21 cellular contexts compared by ENCODE assay signal in the genomic region with DNA sequence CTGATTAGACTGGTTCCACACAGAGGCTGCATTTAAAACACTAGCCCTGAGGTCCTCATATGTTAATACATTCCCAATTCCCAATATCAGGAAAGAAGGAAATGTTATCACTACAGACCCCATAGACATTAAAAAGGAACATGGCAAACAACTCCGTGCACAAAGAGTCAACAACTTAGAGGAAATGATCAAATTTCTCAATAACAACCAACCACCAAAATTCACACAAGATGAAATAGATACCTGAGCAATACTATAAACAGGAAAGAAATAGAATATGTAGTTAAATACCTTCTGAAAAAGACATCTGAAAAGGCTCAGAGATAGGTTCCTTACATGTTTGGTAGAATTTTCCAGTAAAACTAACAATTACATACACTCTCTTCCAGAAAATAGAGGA. TPM values are rescaled to one million over a fixed set of nuclear protein-coding genes. Genes with fewer than 3 reads are reported as not detected.
DNase-seq lines count a peak whose midpoint lies in the region; ATAC-seq and TF ChIP-seq lines count a peak whose summit lies in the region.
"Had no signal": no experiment of that assay in that cellular context is flagged by ENCODE, and none has a peak within 500 bp of the region (broad histone marks: within the 10 kb centered on the region; RNA-seq: fewer than 3 reads in every experiment).

No MANE protein-coding gene starts in this region.

- TF ChIP-seq CTCF in H9 (conservative IDR thresholded peaks at IDR 0.05) (no peak), natural killer cell (IDR thresholded peaks at IDR 0.05) (no peak), osteocyte (IDR thresholded peaks at IDR 0.05) (no peak)

- no peaks in the 10 kb centered on the region for H3K23me2 ChIP-seq in H9 (ENCODE audit: insufficient read length, low read depth, low read length, poor library complexity, severe bottlenecking)

- WGBS in H9 (ENCODE audit: extremely low coverage, insufficient read length, low lambda C conversion rate) = no CpG with 5 or more reads among the region's 1 CpG

- no peak for ATAC-seq in activated naive CD8-positive, alpha-beta T cell treated with anti-CD3 and anti-CD28 coated beads, Interleukin-2, amount 10 ng/mL, durations not matched to agents 7 days and 5 days (ENCODE audit: low read depth)
- ATAC-seq in natural killer cell (no peak), HG02981 (IDR thresholded peaks at IDR 0.05; ENCODE audit: unreplicated experiment) (no peak)
- ATAC-seq: lower lobe of right lung; stimulated activated naive B cell treated with anti-CD40 and anti-IgM and Interleukin-4, amounts not matched to agents 10 μg/mL and 1 μg/mL and 100 μg/mL, for 72 hours had no signal

- peak overlapping the region; percentile 66 for H3K4me3 Mint-ChIP-seq in T-helper 1 cell treated with Interleukin-12 subunit alpha and Interleukin-12 subunit beta and Interleukin-4 antibody, amounts not matched to agents 30 μg/mL and 1 μg/mL, for 36 hours
- no peak overlapping the region for H3K4me3 Mint-ChIP-seq in H9
- H3K4me3 Mint-ChIP-seq in activated naive CD8-positive, alpha-beta T cell treated with anti-CD3 and anti-CD28 coated beads, Interleukin-2, amount 10 ng/mL, durations not matched to agents 7 days and 5 days = peak overlapping the region; percentile 67
- H3K4me3 Mint-ChIP-seq in natural killer cell = peak overlapping the region; percentile 79
- H3K4me3 Mint-ChIP-seq in osteocyte (ENCODE audit: unreplicated experiment) = no peak overlapping the region
- H3K4me3 Mint-ChIP-seq: dendritic cell treated with granulocyte-macrophage colony-stimulating factor and Interleukin-4, amounts not matched to agents 40 ng/mL and 50 ng/mL, for 4 days; nephron progenitor cell had no signal

- peak overlapping the region; percentile 90 for H3K27ac Mint-ChIP-seq in T-helper 1 cell treated with Interleukin-12 subunit alpha and Interleukin-12 subunit beta and Interleukin-4 antibody, amounts not matched to agents 30 μg/mL and 1 μg/mL, for 36 hours
- H3K27ac Mint-ChIP-seq in H9 (peak overlapping the region; percentile 34 to 92 (median 85)), natural killer cell (peak overlapping the region; percentile 80 to 94), osteocyte (ENCODE audit: unreplicated experiment) (no peak overlapping the region)
- peak overlapping the region; percentile 89 for H3K27ac Mint-ChIP-seq in activated naive CD8-positive, alpha-beta T cell treated with anti-CD3 and anti-CD28 coated beads, Interleukin-2, amount 10 ng/mL, durations not matched to agents 7 days and 5 days
- H3K27ac Mint-ChIP-seq: dendritic cell treated with granulocyte-macrophage colony-stimulating factor and Interleukin-4, amounts not matched to agents 40 ng/mL and 50 ng/mL, for 4 days; nephron progenitor cell had no signal

- H4K5ac ChIP-seq in H9 (ENCODE audit: insufficient read length, low read depth, low read length) = no peak overlapping the region

- no peaks in the 10 kb centered on the region for H3K9me3 Mint-ChIP-seq in T-helper 1 cell treated with Interleukin-12 subunit alpha and Interleukin-12 subunit beta and Interleukin-4 antibody, amounts not matched to agents 30 μg/mL and 1 μg/mL, for 36 hours
- H3K9me3 Mint-ChIP-seq in H9 (0 out of 5 replicates have a peak, but pooled peaks cover 0 to under 1% of the 10 kb centered on the region in 2 experiments), natural killer cell (no peaks in the 10 kb centered on the region), osteocyte (ENCODE audit: unreplicated experiment) (no peaks in the 10 kb centered on the region)
- H3K9me3 Mint-ChIP-seq in activated naive CD8-positive, alpha-beta T cell treated with anti-CD3 and anti-CD28 coated beads, Interleukin-2, amount 10 ng/mL, durations not matched to agents 7 days and 5 days = no peaks in the 10 kb centered on the region
- H3K9me3 Mint-ChIP-seq: dendritic cell treated with granulocyte-macrophage colony-stimulating factor and Interleukin-4, amounts not matched to agents 40 ng/mL and 50 ng/mL, for 4 days; nephron progenitor cell; stimulated activated naive B cell treated with anti-CD40 and anti-IgM and Interleukin-4, amounts not matched to agents 10 μg/mL and 1 μg/mL and 100 μg/mL, for 72 hours had no signal

- peaks cover 17% of the 10 kb centered on the region; the same call in 1 of the 2 replicates for H3K79me2 ChIP-seq in H9 (ENCODE audit: insufficient read depth, low read length)

- peaks cover 7% of the 10 kb centered on the region for H3K79me1 ChIP-seq in H9 (ENCODE audit: insufficient read depth, low read depth, low read length, poor library complexity, severe bottlenecking)

- H4K8ac ChIP-seq in H9 (replicated peaks; ENCODE audit: insufficient read length, low read depth, low read length) = no peak overlapping the region

- no peaks in the 10 kb centered on the region for H3K27me3 Mint-ChIP-seq in T-helper 1 cell treated with Interleukin-12 subunit alpha and Interleukin-12 subunit beta and Interleukin-4 antibody, amounts not matched to agents 30 μg/mL and 1 μg/mL, for 36 hours (ENCODE audit: low read depth)
- H3K27me3 Mint-ChIP-seq in H9 (ENCODE audit: low read depth) = no peaks in the 10 kb centered on the region
- no peaks in the 10 kb centered on the region for H3K27me3 Mint-ChIP-seq in activated naive CD8-positive, alpha-beta T cell treated with anti-CD3 and anti-CD28 coated beads, Interleukin-2, amount 10 ng/mL, durations not matched to agents 7 days and 5 days
- no peaks in the 10 kb centered on the region for H3K27me3 Mint-ChIP-seq in natural killer cell (ENCODE audit: low read depth in 2 of 2)
- H3K27me3 Mint-ChIP-seq in osteocyte (ENCODE audit: unreplicated experiment) = no peaks in the 10 kb centered on the region
- H3K27me3 Mint-ChIP-seq: stimulated activated naive B cell treated with anti-CD40 and anti-IgM and Interleukin-4, amounts not matched to agents 10 μg/mL and 1 μg/mL and 100 μg/mL, for 72 hours had no signal

- peaks cover 88% of the 10 kb centered on the region for H3K4me1 Mint-ChIP-seq in T-helper 1 cell treated with Interleukin-12 subunit alpha and Interleukin-12 subunit beta and Interleukin-4 antibody, amounts not matched to agents 30 μg/mL and 1 μg/mL, for 36 hours (ENCODE audit: low read depth)
- H3K4me1 Mint-ChIP-seq in H9 (peaks cover 64 to 70% of the 10 kb centered on the region in 2 experiments), natural killer cell (peaks cover 91 to 95% of the 10 kb centered on the region in 2 donors), osteocyte (ENCODE audit: unreplicated experiment) (no peaks in the 10 kb centered on the region)
- peaks cover 87% of the 10 kb centered on the region for H3K4me1 Mint-ChIP-seq in activated naive CD8-positive, alpha-beta T cell treated with anti-CD3 and anti-CD28 coated beads, Interleukin-2, amount 10 ng/mL, durations not matched to agents 7 days and 5 days

- H3K4me1 ChIP-seq in H9 (ENCODE audit: insufficient read depth, low read length) = peaks cover 28% of the 10 kb centered on the region

- H3K4me2 ChIP-seq in H9 (ENCODE audit: insufficient read depth, insufficient read length, low read length) = no peak overlapping the region
- H3K4me2 ChIP-seq: SK-N-SH had no signal

- peaks cover 71% of the 10 kb centered on the region for H3K36me3 Mint-ChIP-seq in T-helper 1 cell treated with Interleukin-12 subunit alpha and Interleukin-12 subunit beta and Interleukin-4 antibody, amounts not matched to agents 30 μg/mL and 1 μg/mL, for 36 hours (ENCODE audit: low read depth)
- peaks cover 3 to 9% (median 9%) of the 10 kb centered on the region in 3 experiments; a peak in 5 of 7 replicates for H3K36me3 Mint-ChIP-seq in H9 (ENCODE audit: insufficient read depth in 1 of 3, low read depth in 3 of 3)
- H3K36me3 Mint-ChIP-seq in activated naive CD8-positive, alpha-beta T cell treated with anti-CD3 and anti-CD28 coated beads, Interleukin-2, amount 10 ng/mL, durations not matched to agents 7 days and 5 days = peaks cover 49% of the 10 kb centered on the region
- no peaks in the 10 kb centered on the region for H3K36me3 Mint-ChIP-seq in natural killer cell
- no peaks in the 10 kb centered on the region for H3K36me3 Mint-ChIP-seq in osteocyte (ENCODE audit: unreplicated experiment)

- no peak overlapping the region for H2AK5ac ChIP-seq in H9 (ENCODE audit: insufficient read length, low read length)

- no peak overlapping the region for H3K4ac ChIP-seq in H9 (ENCODE audit: low read depth, low read length)

- DNase-seq in T-helper 1 cell (no peak), H9 (no peak), natural killer cell (no peak), NCI-H1105 treated with DMSO at 0.1 percent for 48 hours (lab: John Stamatoyannopoulos, UW) (no peak), osteocyte (ENCODE audit: extremely low spot score, unreplicated experiment) (no peak)
- DNase-seq in activated naive CD8-positive, alpha-beta T cell treated with anti-CD3 and anti-CD28 coated beads, Interleukin-2, amount 10 ng/mL, durations not matched to agents 7 days and 5 days = no peak
- DNase-seq: BE2C; HCEC 1CT; lower lobe of right lung; NCI-H1092 treated with DMSO at 0.1 percent for 48 hours; NCI-H2107; NCI-H82; nephron progenitor cell; SK-N-SH; stimulated activated CD4-positive, alpha-beta T cell treated with anti-CD3 and anti-CD28 coated beads, Interleukin-12 subunit alpha, Interleukin-12 subunit beta, amount 100 ng/mL, for 4 hours; stimulated activated naive B cell treated with anti-CD40 and anti-IgM and Interleukin-4, amounts not matched to agents 10 μg/mL and 1 μg/mL and 100 μg/mL, for 72 hours; upper lobe of left lung had no signal

- no peak overlapping the region for H3T11ph ChIP-seq in H9 (ENCODE audit: low read length)

- no peak overlapping the region for H3K14ac ChIP-seq in H9 (ENCODE audit: insufficient read depth, low read length)

- H2BK12ac ChIP-seq in H9 (ENCODE audit: insufficient read length, low read depth, low read length) = no peak overlapping the region

- H3K9ac ChIP-seq in H9 (ENCODE audit: extremely low read depth, insufficient read length, low read length) = no peak overlapping the region
- H3K9ac ChIP-seq: SK-N-SH had no signal

- H2BK15ac ChIP-seq in H9 (ENCODE audit: low read depth, low read length) = no peak overlapping the region; the same call in 1 of the 2 replicates

- H2BK20ac ChIP-seq in H9 (ENCODE audit: low read depth, low read length, poor library complexity, severe bottlenecking) = no peak overlapping the region

- H4K91ac ChIP-seq in H9 (ENCODE audit: insufficient read length, low read depth, low read length) = no peak overlapping the region

- intact Hi-C loops in natural killer cell (cut with micrococcal nuclease) = loop anchor here (2.0 kb wide), 1 partner anchor 16 kb away; no protein-coding TSS in a partner anchor

- no peak overlapping the region for H3K27ac ChIP-seq in H9 (ENCODE audit: insufficient read length, low read depth, low read length)
- H3K27ac ChIP-seq: 22Rv1, lower lobe of right lung had no signal

- H2AFZ ChIP-seq in H9 (ENCODE audit: low read length) = no peak overlapping the region

- H4K20me1 ChIP-seq in H9 (ENCODE audit: control insufficient read depth, insufficient read depth, insufficient read length) = no peaks in the 10 kb centered on the region

- no peaks in the 10 kb centered on the region for H3K9me3 ChIP-seq in H9 (ENCODE audit: control insufficient read depth, low read depth, low read length)
- H3K9me3 ChIP-seq: BE2C, lower lobe of right lung, SK-N-SH, upper lobe of left lung had no signal

- H3K23ac ChIP-seq in H9 (ENCODE audit: insufficient read length, low read depth, low read length) = no peak overlapping the region

- no peak overlapping the region for H3K18ac ChIP-seq in H9 (ENCODE audit: insufficient read length, low read depth, low read length)

- no peak overlapping the region for H2BK120ac ChIP-seq in H9 (ENCODE audit: low read depth, low read length, poor library complexity, severe bottlenecking)

- H2BK5ac ChIP-seq in H9 (ENCODE audit: insufficient read length, low read length) = no peak overlapping the region

- H3K56ac ChIP-seq in H9 (ENCODE audit: insufficient read length, low read depth, low read length) = no peak overlapping the region

- POLR2A ChIA-PET in activated naive CD8-positive, alpha-beta T cell treated with anti-CD3 and anti-CD28 coated beads, Interleukin-2, amount 10 ng/mL, durations not matched to agents 7 days and 5 days (lab: Charles Lee) = interaction anchor here (1.1 to 3.9 kb wide), 4 partner anchors 10 to 68 kb away, joined by 3 to 17 read pairs (median 6); no protein-coding TSS in a partner anchor

- no peaks in the 10 kb centered on the region for H3K27me3 ChIP-seq in H9 (ENCODE audit: insufficient read depth, low read length)
- H3K27me3 ChIP-seq: BE2C, upper lobe of left lung had no signal

RNA-seq across cellular contexts. Expression of a gene that starts 28.9 kb away (rescaled TPM):
- total RNA-seq in H9 (2021) (41.8 and 47.2 TPM in 2 replicates), natural killer cell (100 to 1,000 TPM; 354 to 448 (median 420) TPM), osteocyte (2.0 and 2.2 TPM in 2 replicates)
- total RNA-seq in activated naive CD8-positive, alpha-beta T cell treated with anti-CD3 and anti-CD28 coated beads, Interleukin-2, amount 10 ng/mL, durations not matched to agents 7 days and 5 days = 100 to 1,000 TPM; 370 to 391 TPM

Comparison
In these comparisons a context has a peak if more than half of its experiments do, and no peak if none do; other contexts are left out.
1. H3K4me3 Mint-ChIP-seq: peak in T-helper 1 cell treated with Interleukin-12 subunit alpha and Interleukin-12 subunit beta and Interleukin-4 antibody, amounts not matched to agents 30 μg/mL and 1 μg/mL, for 36 hours (single experiment), activated naive CD8-positive, alpha-beta T cell treated with anti-CD3 and anti-CD28 coated beads, Interleukin-2, amount 10 ng/mL, durations not matched to agents 7 days and 5 days (single experiment) and natural killer cell (single experiment); none in H9 (0 of 2) and osteocyte (single experiment).
2. RNA of a gene that starts 28.9 kb away (total RNA-seq): 354 to 448 TPM in natural killer cell, 370 to 391 TPM in activated naive CD8-positive, alpha-beta T cell treated with anti-CD3 and anti-CD28 coated beads, Interleukin-2, amount 10 ng/mL, durations not matched to agents 7 days and 5 days and 41.8 to 47.2 TPM in H9; 2.0 to 2.2 TPM in osteocyte; every median in the first group is over 10 times any median in the second.